In genomic region chr19:2047449-2048103, GRCh38 we compare ENCODE assay signal across 8 cellular contexts. TPM values are rescaled to one million over a fixed set of nuclear protein-coding genes. Genes with fewer than 3 reads are reported as not detected.
A peak's percentile ranks its signal among the peaks of the same experiment; 100 is the strongest.
DNase-seq lines count a peak whose midpoint lies in the region; ATAC-seq and TF ChIP-seq lines count a peak whose summit lies in the region.
"Had no signal": no experiment of that assay in that cellular context is flagged by ENCODE, and none has a peak within 500 bp of the region (broad histone marks: within the 10 kb centered on the region; RNA-seq: fewer than 3 reads in every experiment).

No MANE protein-coding gene starts in this region.

- H3K4me1 Mint-ChIP-seq in stimulated activated naive CD8-positive, alpha-beta T cell treated with anti-CD3 and anti-CD28 coated beads, Interleukin-15, amount 100 ng/mL, for 72 hours, result peaks cover 86% of the 10 kb centered on the region
- H3K4me1 Mint-ChIP-seq in CD14-positive monocyte, result peaks cover 46% of the 10 kb centered on the region

- whole genome bisulfite sequencing in heart left ventricle, 4 donors, result 66 to 76% (median 71%) methylated on average over 17 to 22 of the region's 22 CpGs

- ATAC-seq in heart left ventricle, result no peak
- no peak for ATAC-seq in stimulated activated naive CD8-positive, alpha-beta T cell treated with anti-CD3 and anti-CD28 coated beads, Interleukin-15, amount 100 ng/mL, for 72 hours

- no peak overlapping the region for H3K27ac ChIP-seq in HEK293 (ENCODE audit: extremely low read depth, low read depth, low read length)
- peak overlapping the region in 11 of 12 donors; percentile 85 to 99 (median 96) for H3K27ac ChIP-seq in heart left ventricle

- TF ChIP-seq POLR2A in heart left ventricle (IDR thresholded peaks at IDR 0.05), result no peak

- H3K27me3 ChIP-seq in heart left ventricle, result no peaks in the 10 kb centered on the region

- H3K4me3 ChIP-seq in HEK293 (ENCODE audit: low read depth, low read length) (no peak overlapping the region), heart left ventricle (peak overlapping the region in 4 of 12 donors; percentile 85 to 98 (median 95))

- H3K9me3 ChIP-seq in HEK293 (ENCODE audit: control insufficient read depth, insufficient read depth, low read depth, low read length) (no peaks in the 10 kb centered on the region), heart left ventricle (no peaks in the 10 kb centered on the region)

- no peaks in the 10 kb centered on the region for H3K9me3 Mint-ChIP-seq in stimulated activated naive CD8-positive, alpha-beta T cell treated with anti-CD3 and anti-CD28 coated beads, Interleukin-15, amount 100 ng/mL, for 72 hours
- H3K9me3 Mint-ChIP-seq in CD14-positive monocyte, result no peaks in the 10 kb centered on the region
- H3K9me3 Mint-ChIP-seq: nephron had no signal

- no peaks in the 10 kb centered on the region for H3K27me3 Mint-ChIP-seq in stimulated activated naive CD8-positive, alpha-beta T cell treated with anti-CD3 and anti-CD28 coated beads, Interleukin-15, amount 100 ng/mL, for 72 hours
- H3K27me3 Mint-ChIP-seq in CD14-positive monocyte (ENCODE audit: low read depth in 3 of 3), result peaks cover 0 to 2% (median 0%) of the 10 kb centered on the region in 3 donors

- POLR2A ChIA-PET in HEK293 (lab: Yijun Ruan, JAX), result interaction anchor here (0.6 to 3.5 kb wide), 4 partner anchors 11 to 37 kb away, joined by 4 to 17 read pairs (median 5); no protein-coding TSS in a partner anchor

- H3K36me3 ChIP-seq in HEK293 (ENCODE audit: control insufficient read depth in 2 of 2, insufficient read depth in 1 of 2, low read length in 2 of 2) (peaks cover 0 to 58% of the 10 kb centered on the region in 2 experiments; a peak in 2 of 3 replicates), heart left ventricle (peaks cover 0 to 54% (median 31%) of the 10 kb centered on the region in 9 donors)

- DNase-seq in T-helper 9 cell (peak; percentile 41), heart left ventricle (peak in 2 of 5 donors; percentile 72 to 84), CD14-positive monocyte (ENCODE audit: low spot score) (no peak), NCI-H1092 (lab: John Stamatoyannopoulos, UW) (no peak), NCI-H774 (lab: John Stamatoyannopoulos, UW) (no peak)
- no peak for DNase-seq in stimulated activated naive CD8-positive, alpha-beta T cell treated with anti-CD3 and anti-CD28 coated beads, Interleukin-15, amount 100 ng/mL, for 72 hours

- peaks cover 17 to 39% of the 10 kb centered on the region in 2 donors for H3K36me3 Mint-ChIP-seq in CD14-positive monocyte

- intact Hi-C loops in heart left ventricle (cut with DNase I), result no loop called here
- intact Hi-C loops in CD14-positive monocyte (cut with micrococcal nuclease), result loop anchor here in 1 of 2 donors (10.0 kb wide), 1 partner anchor 153 kb away; no protein-coding TSS in a partner anchor

- TF ChIP-seq CTCF in HEK293 (tag by site-specific recombination; IDR thresholded peaks at IDR 0.05) (no peak), heart left ventricle (IDR thresholded peaks at IDR 0.05) (no peak), CD14-positive monocyte (IDR thresholded peaks at IDR 0.05) (no peak)

- peak overlapping the region; percentile 57 to 92 for H3K4me3 Mint-ChIP-seq in stimulated activated naive CD8-positive, alpha-beta T cell treated with anti-CD3 and anti-CD28 coated beads, Interleukin-15, amount 100 ng/mL, for 72 hours
- peak overlapping the region in 1 of 2 donors; percentile 20 for H3K4me3 Mint-ChIP-seq in CD14-positive monocyte

- peak overlapping the region; percentile 16 to 93 for H3K27ac Mint-ChIP-seq in stimulated activated naive CD8-positive, alpha-beta T cell treated with anti-CD3 and anti-CD28 coated beads, Interleukin-15, amount 100 ng/mL, for 72 hours
- peak overlapping the region in 3 of 7 donors; percentile 41 to 59 (median 50) for H3K27ac Mint-ChIP-seq in CD14-positive monocyte
- H3K27ac Mint-ChIP-seq: nephron had no signal

- peaks cover 4% of the 10 kb centered on the region for H3K4me1 ChIP-seq in HEK293 (ENCODE audit: control insufficient read depth, insufficient read depth, low read length)
- H3K4me1 ChIP-seq in heart left ventricle, result peaks cover 30 to 88% (median 84%) of the 10 kb centered on the region in 12 donors

- CTCF ChIA-PET in HEK293 (lab: Yijun Ruan, JAX), result no interaction called here

TF ChIP-seq in HEK293, 187 proteins besides CTCF, POLR2A, EP300 and RAD21 (continues in another document):
- TF ChIP-seq MZF1 (tag by site-specific recombination; IDR thresholded peaks at IDR 0.05; ENCODE audit: borderline replicate concordance) (no peak), ZNF354C (tag by site-specific recombination; IDR thresholded peaks at IDR 0.05; ENCODE audit: borderline replicate concordance, low read depth) (no peak), HIC1 (tag by site-specific recombination; IDR thresholded peaks at IDR 0.05) (peak; percentile 44; the same call in 1 of the 2 replicates), PATZ1 (tag by site-specific recombination; IDR thresholded peaks at IDR 0.05) (no peak), ZNF221 (tag by site-specific recombination; IDR thresholded peaks at IDR 0.05; ENCODE audit: borderline replicate concordance) (no peak), SP7 (tag by site-specific recombination; IDR thresholded peaks at IDR 0.05) (0 out of 2 replicates have a peak, but pooled peaks have one; percentile 47), EGR2 (tag by site-specific recombination; IDR thresholded peaks at IDR 0.05; ENCODE audit: low read depth) (peak; percentile 31; the same call in 1 of the 2 replicates), SCRT1 (tag by site-specific recombination; IDR thresholded peaks at IDR 0.05; ENCODE audit: borderline replicate concordance) (no peak), ZNF248 (tag by site-specific recombination; IDR thresholded peaks at IDR 0.05) (no peak), ZFHX2 (tag by site-specific recombination; conservative IDR thresholded peaks at IDR 0.05) (peak; percentile 16; the same call in 1 of the 2 replicates)

RNA-seq across cellular contexts. Expression of gene MKNK2, which starts 3.5 kb away (rescaled TPM):
- 100 to 1,000 TPM; 129 to 318 (median 155) TPM for total RNA-seq in heart left ventricle
- polyA plus RNA-seq in heart left ventricle (100 to 1,000 TPM; 110 to 197 TPM), CD14-positive monocyte (10 to 100 TPM; 16.9 to 21.8 TPM)

RNA-seq across cellular contexts. Expression of gene BTBD2, which starts 32.1 kb away (rescaled TPM):
- total RNA-seq in heart left ventricle, result 10 to 100 TPM; 47.3 to 81.8 (median 52.6) TPM
- polyA plus RNA-seq in heart left ventricle, result 10 to 100 TPM; 39.4 to 46.2 TPM
- 1 to 10 TPM; 2.8 to 3.3 TPM for polyA plus RNA-seq in CD14-positive monocyte

RNA-seq across cellular contexts. Expression of gene MOB3A, which starts 48.5 kb away (rescaled TPM):
- total RNA-seq in heart left ventricle, result 10 to 100 TPM; 10.8 to 32.3 (median 16.7) TPM
- polyA plus RNA-seq in heart left ventricle, result 10 to 100 TPM in 1 of 2 donors, 1 to 10 TPM in 1; 7.1 to 18.6 TPM
- 10 to 100 TPM; 60.5 to 96.3 TPM for polyA plus RNA-seq in CD14-positive monocyte

RNA-seq across cellular contexts. Expression of gene IZUMO4, which starts 49.1 kb away (rescaled TPM):
- total RNA-seq in heart left ventricle, result 1 to 10 TPM in 8 of 9 donors, not detected in 1; 1.7 to 6.2 (median 2.3) TPM
- polyA plus RNA-seq in heart left ventricle (1 to 10 TPM; 4.4 to 5.8 TPM), CD14-positive monocyte (under 1 TPM; 0.41 to 0.80 TPM)

Comparison
In these comparisons a context has a peak if more than half of its experiments do, and no peak if none do; other contexts are left out.
1. RNA of gene MKNK2, which starts 3.5 kb away (polyA plus RNA-seq): 110 to 197 TPM in heart left ventricle; 16.9 to 21.8 TPM in CD14-positive monocyte; every median in the first group is over 4 times any median in the second.
2. RNA of gene BTBD2, which starts 32.1 kb away (polyA plus RNA-seq): 39.4 to 46.2 TPM in heart left ventricle; 2.8 to 3.3 TPM in CD14-positive monocyte; every median in the first group is over 4 times any median in the second.